33 cellular contexts compared by ENCODE assay signal in genomic region chr1:48371598-48371997, GRCh38.
"Had no signal": no experiment of that assay in that cellular context is flagged by ENCODE, and none has a peak within 500 bp of the region (broad histone marks: within the 10 kb centered on the region; RNA-seq: fewer than 3 reads in every experiment).

No MANE protein-coding gene starts in this region.

- DNase-seq: activated CD4-positive, alpha-beta T cell treated with anti-CD3 and anti-CD28 coated beads, Interleukin-2, amount 10 ng/mL, durations not matched to agents 24 days and 14 days; activated CD4-positive, alpha-beta T cell treated with anti-CD3 and anti-CD28 coated beads, Interleukin-2, amount 50 U/mL, for 4 hours; activated CD8-positive, alpha-beta T cell treated with anti-CD3 and anti-CD28 coated beads for 36 hours; activated effector memory CD4-positive, alpha-beta T cell treated with anti-CD3 and anti-CD28 coated beads, Interleukin-2, amount 50 U/mL, for 16 hours; activated naive CD4-positive, alpha-beta T cell; activated naive CD4-positive, alpha-beta T cell treated with anti-CD3 and anti-CD28 coated beads, Interleukin-2, amount 50 U/mL, for 16 hours; activated naive CD8-positive, alpha-beta T cell treated with anti-CD3 and anti-CD28 coated beads for 36 hours; activated T-cell treated with anti-CD3 and anti-CD28 coated beads, Interleukin-2, amount 50 U/mL, for 1 hour; activated T-cell treated with anti-CD3 and anti-CD28 coated beads, Interleukin-2, amount 50 U/mL, for 72 hours; amniotic stem cell; aorta; brain microvascular endothelial cell; central memory CD4-positive, alpha-beta T cell; Karpas-422; NCI-H1048; NCI-H1105 treated with DMSO at 0.1 percent for 48 hours; NCI-H1436; NCI-H1694; NCI-H1930; NCI-H2081 treated with DMSO at 0.1 percent for 48 hours; NCI-H226; NCI-H446 treated with DMSO at 0.1 percent for 48 hours; NCI-H524; NCI-H69; PC-9; SJCRH30; T1000 had no signal

- H3K27ac ChIP-seq: brain microvascular endothelial cell, PC-9, RWPE1, SJCRH30, SK-N-MC had no signal

- H2AFZ ChIP-seq: PC-9 had no signal

- H3K36me3 ChIP-seq: brain microvascular endothelial cell, SJCRH30 had no signal

- H3K4me2 ChIP-seq: PC-9 had no signal

- H3K4me3 ChIP-seq: PC-9, SJCRH30, SK-N-MC had no signal

- H3K27me3 ChIP-seq: brain microvascular endothelial cell, SJCRH30 had no signal

- ATAC-seq: activated CD8-positive, alpha-beta T cell treated with anti-CD3 and anti-CD28 coated beads for 36 hours; activated T-cell treated with anti-CD3 and anti-CD28 coated beads, Interleukin-2, amount 50 U/mL, for 72 hours; activated T-helper 17 cell treated with anti-CD3 and anti-CD28 coated beads, Interleukin-2, amount 50 U/mL, for 72 hours; Right ventricle myocardium inferior had no signal

- H3K4me1 ChIP-seq: SJCRH30 had no signal

- FAIRE-seq: RCC 7860, TTC549 had no signal

- H3K9me3 ChIP-seq: SJCRH30 had no signal
